5 cellular contexts compared by ENCODE assay signal in the genomic region with DNA sequence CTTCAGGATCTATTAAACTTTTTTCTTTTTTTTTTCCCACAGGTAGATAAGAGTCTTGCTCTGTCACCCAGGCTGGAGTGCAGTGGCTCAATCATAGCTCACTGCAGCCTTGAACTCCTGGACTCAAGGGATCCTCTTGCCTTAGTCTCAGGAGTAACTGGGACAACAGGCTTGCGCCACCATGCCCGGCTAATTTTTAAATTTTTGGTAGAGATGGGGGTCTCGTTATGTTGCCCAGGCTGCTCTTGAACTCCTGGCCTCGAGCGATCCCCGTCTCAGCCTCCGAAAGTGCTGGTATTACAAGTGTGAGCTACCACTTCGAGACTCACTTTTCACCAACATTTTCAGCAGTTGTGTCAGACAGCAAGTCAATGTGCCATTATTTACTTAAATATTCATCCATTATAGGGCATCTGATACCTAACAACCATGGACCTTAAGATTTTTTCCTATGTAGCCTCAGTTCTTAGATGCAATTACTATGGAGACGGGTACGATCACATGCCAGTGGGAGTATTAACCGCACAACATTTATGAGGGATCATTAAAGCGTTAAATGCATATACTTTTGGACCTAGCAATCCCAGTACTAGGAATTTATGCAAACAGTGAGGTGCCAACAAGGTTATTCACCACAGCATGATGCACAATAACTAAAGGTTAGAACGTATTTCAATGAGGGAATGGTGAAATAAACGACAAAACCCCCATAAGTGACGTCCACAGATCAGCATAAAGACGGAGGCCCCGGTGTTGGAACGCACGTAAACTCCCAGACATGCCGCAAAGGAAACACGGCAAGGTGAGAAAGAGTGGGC. TPM values are rescaled to one million over a fixed set of nuclear protein-coding genes. Genes with fewer than 3 reads are reported as not detected.
DNase-seq lines count a peak whose midpoint lies in the region; TF ChIP-seq lines count a peak whose summit lies in the region.

No MANE protein-coding gene starts in this region.

- no CpG with 5 or more reads among the region's 21 CpGs for WGBS in iPS DF 6.9 (ENCODE audit: insufficient coverage, insufficient read length)

- peak overlapping the region; percentile 60; the same call in 1 of the 2 replicates for H3K4me3 ChIP-seq in iPS DF 6.9 (ENCODE audit: low read length)
- H3K4me3 ChIP-seq in stomach smooth muscle (ENCODE audit: low read length in 2 of 2) = peak overlapping the region; percentile 92

- intact Hi-C loops in activated CD4-positive, alpha-beta T cell treated with anti-CD3 and anti-CD28 coated beads, Interleukin-2, amount 10 ng/mL, durations not matched to agents 24 days and 14 days (cut with micrococcal nuclease) = no loop called here

- H3K27ac ChIP-seq in iPS DF 6.9 (ENCODE audit: low read length) = no peak overlapping the region
- H3K27ac ChIP-seq in stomach smooth muscle (ENCODE audit: low read length) = peak overlapping the region; percentile 79

- no peaks in the 10 kb centered on the region for H3K9me3 Mint-ChIP-seq in HFFc6
- H3K9me3 Mint-ChIP-seq in activated CD4-positive, alpha-beta T cell treated with anti-CD3 and anti-CD28 coated beads, Interleukin-2, amount 10 ng/mL, durations not matched to agents 24 days and 14 days = no peaks in the 10 kb centered on the region

- H3K9me3 ChIP-seq in iPS DF 6.9 (ENCODE audit: control insufficient read depth, insufficient read depth, low read length) (no peaks in the 10 kb centered on the region), stomach smooth muscle (ENCODE audit: control insufficient read depth in 2 of 2, low read length in 2 of 2) (no peaks in the 10 kb centered on the region)

- peaks cover 34% of the 10 kb centered on the region for H3K4me1 Mint-ChIP-seq in HFFc6 (ENCODE audit: low read depth)
- peaks cover 35% of the 10 kb centered on the region for H3K4me1 Mint-ChIP-seq in activated CD4-positive, alpha-beta T cell treated with anti-CD3 and anti-CD28 coated beads, Interleukin-2, amount 10 ng/mL, durations not matched to agents 24 days and 14 days

- H3K4me1 ChIP-seq in iPS DF 6.9 (ENCODE audit: control insufficient read depth, insufficient read depth, low read length) (no peaks in the 10 kb centered on the region), stomach smooth muscle (ENCODE audit: control insufficient read depth, insufficient read depth, low read length) (peaks cover 9% of the 10 kb centered on the region)

- H3K36me3 ChIP-seq in iPS DF 6.9 (ENCODE audit: control insufficient read depth, insufficient read depth, low read length) = no peaks in the 10 kb centered on the region
- peaks cover 0 to 3% of the 10 kb centered on the region in 2 donors for H3K36me3 ChIP-seq in stomach smooth muscle (ENCODE audit: control insufficient read depth in 2 of 2, insufficient read depth in 2 of 2, low read length in 2 of 2)

- no peaks in the 10 kb centered on the region; the same call in 1 of the 2 replicates for H3K27me3 Mint-ChIP-seq in HFFc6 (ENCODE audit: insufficient read depth)
- no peaks in the 10 kb centered on the region for H3K27me3 Mint-ChIP-seq in activated CD4-positive, alpha-beta T cell treated with anti-CD3 and anti-CD28 coated beads, Interleukin-2, amount 10 ng/mL, durations not matched to agents 24 days and 14 days

- peaks cover 3% of the 10 kb centered on the region; the same call in 1 of the 2 replicates for H3K36me3 Mint-ChIP-seq in HFFc6 (ENCODE audit: low read depth)
- peaks cover 24% of the 10 kb centered on the region for H3K36me3 Mint-ChIP-seq in activated CD4-positive, alpha-beta T cell treated with anti-CD3 and anti-CD28 coated beads, Interleukin-2, amount 10 ng/mL, durations not matched to agents 24 days and 14 days (ENCODE audit: low read depth)

- H3K4me3 Mint-ChIP-seq in HFFc6 = peak overlapping the region; percentile 92
- peak overlapping the region; percentile 97 for H3K4me3 Mint-ChIP-seq in activated CD4-positive, alpha-beta T cell treated with anti-CD3 and anti-CD28 coated beads, Interleukin-2, amount 10 ng/mL, durations not matched to agents 24 days and 14 days

- peak overlapping the region; percentile 85 for H3K27ac Mint-ChIP-seq in HFFc6
- peak overlapping the region; percentile 95 for H3K27ac Mint-ChIP-seq in activated CD4-positive, alpha-beta T cell treated with anti-CD3 and anti-CD28 coated beads, Interleukin-2, amount 10 ng/mL, durations not matched to agents 24 days and 14 days

- H3K27me3 ChIP-seq in iPS DF 6.9 (ENCODE audit: control insufficient read depth, insufficient read depth, low read length) (no peaks in the 10 kb centered on the region), stomach smooth muscle (ENCODE audit: control insufficient read depth in 1 of 2, insufficient read depth in 2 of 2, low read length in 2 of 2) (no peaks in the 10 kb centered on the region)

- TF ChIP-seq CTCF in HFFc6 (IDR thresholded peaks at IDR 0.05) = no peak

- peak overlapping the region; percentile 85 to 93 for H3K9ac ChIP-seq in stomach smooth muscle (ENCODE audit: low read length in 2 of 2)

- DNase-seq in HFFc6 (no peak), iPS DF 6.9 (ENCODE audit: low read depth, low spot score) (no peak)
- DNase-seq in activated CD4-positive, alpha-beta T cell treated with anti-CD3 and anti-CD28 coated beads, Interleukin-2, amount 10 ng/mL, durations not matched to agents 24 days and 14 days = no peak
- no peak for DNase-seq in NK-92 treated with Interleukin-12 subunit alpha and Interleukin-12 subunit beta, amount 100 ng/mL, for 24 hours (lab: John Stamatoyannopoulos, UW)

RNA-seq across cellular contexts. Expression of a gene that starts 0.8 kb away (rescaled TPM):
- total RNA-seq in HFFc6 (2021; fragmentation: NEBNext Ultra II Directional; extraction: Animal tissue kit (Norgen Biotek cat#: 25700)) = 10 to 100 TPM in 4 of 6 experiments, 1 to 10 TPM in 2; 8.0 to 10.9 (median 10.2) TPM
- total RNA-seq in activated CD4-positive, alpha-beta T cell treated with anti-CD3 and anti-CD28 coated beads, Interleukin-2, amount 10 ng/mL, durations not matched to agents 24 days and 14 days = 16.5 and 17.6 TPM in 2 replicates

RNA-seq across cellular contexts. Expression of a gene that starts 1.4 kb away (rescaled TPM):
- total RNA-seq in HFFc6 (2021; fragmentation: NEBNext Ultra II Directional; extraction: Animal tissue kit (Norgen Biotek cat#: 25700)) = 100 to 1,000 TPM; 167 to 180 (median 172) TPM
- 272 and 275 TPM in 2 replicates for total RNA-seq in activated CD4-positive, alpha-beta T cell treated with anti-CD3 and anti-CD28 coated beads, Interleukin-2, amount 10 ng/mL, durations not matched to agents 24 days and 14 days

RNA-seq across cellular contexts. Expression of a gene that starts 27.9 kb away (rescaled TPM):
- total RNA-seq in HFFc6 (2021; fragmentation: NEBNext Ultra II Directional; extraction: Animal tissue kit (Norgen Biotek cat#: 25700)) = 100 to 1,000 TPM; 163 to 194 (median 164) TPM
- 118 and 128 TPM in 2 replicates for total RNA-seq in activated CD4-positive, alpha-beta T cell treated with anti-CD3 and anti-CD28 coated beads, Interleukin-2, amount 10 ng/mL, durations not matched to agents 24 days and 14 days

RNA-seq across cellular contexts. Expression of a gene that starts 28.2 kb away (rescaled TPM):
- 10 to 100 TPM; 63.5 to 76.9 (median 67.2) TPM for total RNA-seq in HFFc6 (2021; fragmentation: NEBNext Ultra II Directional; extraction: Animal tissue kit (Norgen Biotek cat#: 25700))
- total RNA-seq in activated CD4-positive, alpha-beta T cell treated with anti-CD3 and anti-CD28 coated beads, Interleukin-2, amount 10 ng/mL, durations not matched to agents 24 days and 14 days = 43.6 and 46.9 TPM in 2 replicates

RNA-seq across cellular contexts. Expression of a gene that starts 42.5 kb away (rescaled TPM):
- total RNA-seq in HFFc6 (2021; fragmentation: NEBNext Ultra II Directional; extraction: Animal tissue kit (Norgen Biotek cat#: 25700)) = not detected
- not detected in 2 replicates for total RNA-seq in activated CD4-positive, alpha-beta T cell treated with anti-CD3 and anti-CD28 coated beads, Interleukin-2, amount 10 ng/mL, durations not matched to agents 24 days and 14 days
